18 cellular contexts compared by ENCODE assay signal in genomic region chr1:92096317-92096716, GRCh38. TPM values are rescaled to one million over a fixed set of nuclear protein-coding genes. Genes with fewer than 3 reads are reported as not detected.
DNase-seq lines count a peak whose midpoint lies in the region; ATAC-seq and TF ChIP-seq lines count a peak whose summit lies in the region.
"Had no signal": no experiment of that assay in that cellular context is flagged by ENCODE, and none has a peak within 500 bp of the region (broad histone marks: within the 10 kb centered on the region; RNA-seq: fewer than 3 reads in every experiment).

No MANE protein-coding gene starts in this region.

- no peaks in the 10 kb centered on the region for H3K36me3 Mint-ChIP-seq in activated naive CD8-positive, alpha-beta T cell treated with anti-CD3 and anti-CD28 coated beads, Interleukin-2, amount 50 U/mL, for 24 hours (ENCODE audit: low read depth)
- H3K36me3 Mint-ChIP-seq in activated naive CD8-positive, alpha-beta T cell treated with anti-CD3 and anti-CD28 coated beads for 36 hours, result peaks cover 2% of the 10 kb centered on the region

- no peak overlapping the region for H3K27ac Mint-ChIP-seq in activated naive CD8-positive, alpha-beta T cell treated with anti-CD3 and anti-CD28 coated beads, Interleukin-2, amount 50 U/mL, for 24 hours
- H3K27ac Mint-ChIP-seq in activated naive CD8-positive, alpha-beta T cell treated with anti-CD3 and anti-CD28 coated beads for 36 hours, result no peak overlapping the region
- H3K27ac Mint-ChIP-seq: activated naive CD8-positive, alpha-beta T cell treated with anti-CD3 and anti-CD28 coated beads, Interleukin-2, amount 10 ng/mL, durations not matched to agents 7 days and 5 days; B cell had no signal

- no peak overlapping the region for H3K4me3 Mint-ChIP-seq in activated naive CD8-positive, alpha-beta T cell treated with anti-CD3 and anti-CD28 coated beads, Interleukin-2, amount 50 U/mL, for 24 hours
- H3K4me3 Mint-ChIP-seq in activated naive CD8-positive, alpha-beta T cell treated with anti-CD3 and anti-CD28 coated beads for 36 hours, result no peak overlapping the region
- H3K4me3 Mint-ChIP-seq: activated naive CD8-positive, alpha-beta T cell treated with anti-CD3 and anti-CD28 coated beads, Interleukin-2, amount 10 ng/mL, durations not matched to agents 7 days and 5 days; B cell had no signal

- peak; percentile 78 for ATAC-seq in activated naive CD8-positive, alpha-beta T cell treated with anti-CD3 and anti-CD28 coated beads, Interleukin-2, amount 50 U/mL, for 24 hours
- ATAC-seq in HG03095 (IDR thresholded peaks at IDR 0.05; ENCODE audit: unreplicated experiment) (no peak), sciatic nerve (no peak)
- ATAC-seq: left ventricle myocardium superior had no signal

- no peaks in the 10 kb centered on the region for H3K9me3 Mint-ChIP-seq in activated naive CD8-positive, alpha-beta T cell treated with anti-CD3 and anti-CD28 coated beads, Interleukin-2, amount 50 U/mL, for 24 hours
- H3K9me3 Mint-ChIP-seq in activated naive CD8-positive, alpha-beta T cell treated with anti-CD3 and anti-CD28 coated beads for 36 hours, result no peaks in the 10 kb centered on the region
- H3K9me3 Mint-ChIP-seq: activated naive CD8-positive, alpha-beta T cell treated with anti-CD3 and anti-CD28 coated beads, Interleukin-2, amount 10 ng/mL, durations not matched to agents 7 days and 5 days had no signal

- H3K4me1 Mint-ChIP-seq in activated naive CD8-positive, alpha-beta T cell treated with anti-CD3 and anti-CD28 coated beads, Interleukin-2, amount 50 U/mL, for 24 hours, result peaks cover 2% of the 10 kb centered on the region
- no peaks in the 10 kb centered on the region for H3K4me1 Mint-ChIP-seq in activated naive CD8-positive, alpha-beta T cell treated with anti-CD3 and anti-CD28 coated beads for 36 hours
- H3K4me1 Mint-ChIP-seq: B cell had no signal

- no peak for TF ChIP-seq CTCF in epithelial cell of esophagus (IDR thresholded peaks at IDR 0.05; ENCODE audit: insufficient read depth, low read depth, low read length, missing control alignments)

- DNase-seq in activated naive CD8-positive, alpha-beta T cell treated with anti-CD3 and anti-CD28 coated beads, Interleukin-2, amount 50 U/mL, for 24 hours, result no peak
- DNase-seq in activated naive CD8-positive, alpha-beta T cell treated with anti-CD3 and anti-CD28 coated beads for 36 hours, result no peak
- DNase-seq in NOMO-1 treated with DMSO at 0.1 percent for 48 hours (lab: John Stamatoyannopoulos, UW; ENCODE audit: unreplicated experiment) (peak; percentile 94), epithelial cell of esophagus (ENCODE audit: low read depth) (peak; percentile 73), stromal cell of bone marrow (ENCODE audit: low read depth) (peak; percentile 4), NCI-H510A (lab: John Stamatoyannopoulos, UW) (no peak), sciatic nerve (ENCODE audit: low spot score) (no peak)
- DNase-seq: activated naive CD8-positive, alpha-beta T cell treated with anti-CD3 and anti-CD28 coated beads, Interleukin-2, amount 10 ng/mL, durations not matched to agents 7 days and 5 days; DMS79 treated with DMSO at 0.1 percent for 48 hours; left ventricle myocardium superior; NCI-H1436; NCI-H524 treated with DMSO at 0.1 percent for 48 hours; transverse colon had no signal

- intact Hi-C loops in sciatic nerve (cut with DNase I), result no loop called here

- H3K4me3 ChIP-seq in epithelial cell of esophagus (ENCODE audit: low read length), result no peak overlapping the region
- H3K4me3 ChIP-seq: hepatocyte, transverse colon had no signal

- H3K27me3 Mint-ChIP-seq in activated naive CD8-positive, alpha-beta T cell treated with anti-CD3 and anti-CD28 coated beads, Interleukin-2, amount 50 U/mL, for 24 hours, result no peaks in the 10 kb centered on the region
- no peaks in the 10 kb centered on the region for H3K27me3 Mint-ChIP-seq in activated naive CD8-positive, alpha-beta T cell treated with anti-CD3 and anti-CD28 coated beads for 36 hours
- H3K27me3 Mint-ChIP-seq: activated naive CD8-positive, alpha-beta T cell treated with anti-CD3 and anti-CD28 coated beads, Interleukin-2, amount 10 ng/mL, durations not matched to agents 7 days and 5 days; B cell had no signal

RNA-seq across cellular contexts. Expression of gene BTBD8, which starts 16.2 kb away (rescaled TPM):
- total RNA-seq in activated naive CD8-positive, alpha-beta T cell treated with anti-CD3 and anti-CD28 coated beads for 36 hours, result 1 to 10 TPM in 1 of 2 experiments, under 1 TPM in 1; 0.93 to 1.1 TPM
- 14.9 TPM for total RNA-seq in sciatic nerve

RNA-seq across cellular contexts. Expression of gene SETSIP, which starts 21.1 kb away (rescaled TPM):
- under 1 TPM in 1 of 2 experiments, not detected in 1; 0.37 TPM for total RNA-seq in activated naive CD8-positive, alpha-beta T cell treated with anti-CD3 and anti-CD28 coated beads for 36 hours
- not detected for total RNA-seq in sciatic nerve
- total RNA-seq: B cell, cerebellum, endothelial cell of umbilical vein, hepatocyte, left ventricle myocardium superior, transverse colon had no signal

Comparison
In these comparisons a context has a peak if more than half of its experiments do, and no peak if none do; other contexts are left out.
1. DNase-seq: peak in NOMO-1 treated with DMSO at 0.1 percent for 48 hours (single experiment), epithelial cell of esophagus (single experiment) and stromal cell of bone marrow (single experiment); none in activated naive CD8-positive, alpha-beta T cell treated with anti-CD3 and anti-CD28 coated beads, Interleukin-2, amount 50 U/mL, for 24 hours (single experiment), activated naive CD8-positive, alpha-beta T cell treated with anti-CD3 and anti-CD28 coated beads for 36 hours (single experiment), NCI-H510A (single experiment) and sciatic nerve (single experiment).